Comparison of ENCODE assay signal across 27 cellular contexts in genomic region chr1:214372092-214372491, GRCh38.
DNase-seq lines count a peak whose midpoint lies in the region; ATAC-seq and TF ChIP-seq lines count a peak whose summit lies in the region.
"Had no signal": no experiment of that assay in that cellular context is flagged by ENCODE, and none has a peak within 500 bp of the region (broad histone marks: within the 10 kb centered on the region; RNA-seq: fewer than 3 reads in every experiment).

No MANE protein-coding gene starts in this region.

- no peak overlapping the region for H3K23ac ChIP-seq in H9 (ENCODE audit: insufficient read length, low read depth, low read length)

- intact Hi-C loops in right cardiac atrium (cut with DNase I): no loop called here

- no peak overlapping the region for H3K4me2 ChIP-seq in H9 (ENCODE audit: insufficient read depth, insufficient read length, low read length)
- H3K4me2 ChIP-seq: BLaER1 treated with 17β-estradiol and CSF1 and Interleukin-3, amounts not matched to agents 10 nM and 100 nM; PC-9 had no signal

- DNase-seq in WTC11 (ENCODE audit: low spot score) (no peak), brain microvascular endothelial cell (peak; percentile 12), right cardiac atrium (no peak), omental fat pad (ENCODE audit: low spot score) (no peak), NCI-H1417 (lab: John Stamatoyannopoulos, UW) (no peak), NCI-H1694 treated with DMSO at 0.1 percent for 48 hours (lab: John Stamatoyannopoulos, UW) (no peak), H9 (no peak)
- DNase-seq: ACHN; activated CD4-positive, alpha-beta T cell treated with anti-CD3 and anti-CD28 coated beads for 48 hours; activated T-cell treated with anti-CD3 and anti-CD28 coated beads, Interleukin-2, amount 50 U/mL, for 24 hours; colonic mucosa; COR-L47; DMS53; effector memory CD8-positive, alpha-beta T cell; esophagus squamous epithelium; HFFc6; NCI-H2171; NCI-H524; NK-92 treated with Interleukin-12 subunit alpha and Interleukin-12 subunit beta, amount 100 ng/mL, for 24 hours; PC-9; SHP77 treated with DMSO at 0.1 percent for 48 hours; stimulated activated CD4-positive, alpha-beta T cell treated with anti-CD3 and anti-CD28 coated beads, Interleukin-2, amount 100 ng/mL, for 24 hours; upper lobe of left lung had no signal

- H3K36me3 Mint-ChIP-seq in WTC11: peaks cover 26% of the 10 kb centered on the region
- peaks cover 4 to 63% (median 39%) of the 10 kb centered on the region in 3 experiments; a peak in 5 of 7 replicates for H3K36me3 Mint-ChIP-seq in H9 (ENCODE audit: insufficient read depth in 1 of 3, low read depth in 3 of 3)

- H2BK5ac ChIP-seq in H9 (ENCODE audit: insufficient read length, low read length): no peak overlapping the region

- H3K27me3 ChIP-seq in brain microvascular endothelial cell (replicated peaks) (no peaks in the 10 kb centered on the region), right cardiac atrium (ENCODE audit: control insufficient read depth, insufficient read depth) (no peaks in the 10 kb centered on the region), H9 (ENCODE audit: insufficient read depth, low read length) (no peaks in the 10 kb centered on the region)
- H3K27me3 ChIP-seq: BLaER1 treated with 17β-estradiol and CSF1 and Interleukin-3, amounts not matched to agents 10 nM and 100 nM; breast epithelium; colonic mucosa; esophagus squamous epithelium; upper lobe of left lung had no signal

- no peak overlapping the region for H4K5ac ChIP-seq in H9 (ENCODE audit: insufficient read length, low read depth, low read length)

- no peak overlapping the region for H2AK5ac ChIP-seq in H9 (ENCODE audit: insufficient read length, low read length)

- no peak overlapping the region for H3K4ac ChIP-seq in H9 (ENCODE audit: low read depth, low read length)

- no peak overlapping the region for H2BK120ac ChIP-seq in H9 (ENCODE audit: low read depth, low read length, poor library complexity, severe bottlenecking)

- ATAC-seq in WTC11 (no peak), right cardiac atrium (peak; percentile 72 to 85), omental fat pad (ENCODE audit: low FRiP score) (peak; percentile 43), HG03097 (IDR thresholded peaks at IDR 0.05; ENCODE audit: low FRiP score, unreplicated experiment) (no peak)
- ATAC-seq: effector memory CD8-positive, alpha-beta T cell had no signal

- H3K27ac ChIP-seq in brain microvascular endothelial cell (no peak overlapping the region), right cardiac atrium (ENCODE audit: low read length) (no peak overlapping the region), H9 (ENCODE audit: insufficient read length, low read depth, low read length) (no peak overlapping the region)
- H3K27ac ChIP-seq: BLaER1 treated with 17β-estradiol and CSF1 and Interleukin-3, amounts not matched to agents 10 nM and 100 nM; breast epithelium; colonic mucosa; esophagus squamous epithelium; HL-60; PC-9; upper lobe of left lung had no signal

- peaks cover 13% of the 10 kb centered on the region for H3K4me1 Mint-ChIP-seq in WTC11
- H3K4me1 Mint-ChIP-seq in H9: peaks cover 7 to 14% of the 10 kb centered on the region in 2 experiments

- in situ Hi-C loops in brain microvascular endothelial cell (cut with HindIII; ENCODE audit: low pct_ligation_motif_present, low sequenced_read_pairs): no loop called here

- no peak for TF ChIP-seq CTCF in WTC11 (IDR thresholded peaks at IDR 0.05)
- TF ChIP-seq CTCF in brain microvascular endothelial cell (IDR thresholded peaks at IDR 0.05; ENCODE audit: low read depth, low read length, missing control alignments): no peak
- no peak for TF ChIP-seq CTCF in omental fat pad (IDR thresholded peaks at IDR 0.05)
- no peak for TF ChIP-seq CTCF in H9 (conservative IDR thresholded peaks at IDR 0.05)

- H3K18ac ChIP-seq in H9 (ENCODE audit: insufficient read length, low read depth, low read length): no peak overlapping the region

- no peaks in the 10 kb centered on the region for H4K20me1 ChIP-seq in H9 (ENCODE audit: control insufficient read depth, insufficient read depth, insufficient read length)
- H4K20me1 ChIP-seq: BLaER1 treated with 17β-estradiol and CSF1 and Interleukin-3, amounts not matched to agents 10 nM and 100 nM had no signal

- H3K9me3 Mint-ChIP-seq in WTC11 (no peaks in the 10 kb centered on the region), H9 (no peaks in the 10 kb centered on the region)
- H3K9me3 Mint-ChIP-seq: activated T-cell treated with anti-CD3 and anti-CD28 coated beads, Interleukin-2, amount 50 U/mL, for 24 hours; effector memory CD8-positive, alpha-beta T cell; HFFc6 had no signal

- no peaks in the 10 kb centered on the region for H3K79me2 ChIP-seq in H9 (ENCODE audit: insufficient read depth, low read length)

- H4K91ac ChIP-seq in H9 (ENCODE audit: insufficient read length, low read depth, low read length): no peak overlapping the region

- no peak overlapping the region for H2BK20ac ChIP-seq in H9 (ENCODE audit: low read depth, low read length, poor library complexity, severe bottlenecking)

- WGBS in right cardiac atrium: 23% methylated on average over 5 of the region's 5 CpGs
- no CpG with 5 or more reads among the region's 5 CpGs for WGBS in H9 (ENCODE audit: extremely low coverage, insufficient read length, low lambda C conversion rate)

- peaks cover 2% of the 10 kb centered on the region for H3K4me1 ChIP-seq in right cardiac atrium (ENCODE audit: control insufficient read depth, insufficient read depth, low read length)
- no peaks in the 10 kb centered on the region for H3K4me1 ChIP-seq in H9 (ENCODE audit: insufficient read depth, low read length)
- H3K4me1 ChIP-seq: BLaER1 treated with 17β-estradiol and CSF1 and Interleukin-3, amounts not matched to agents 10 nM and 100 nM; breast epithelium; colonic mucosa; upper lobe of left lung had no signal

- no peak overlapping the region for H2AFZ ChIP-seq in H9 (ENCODE audit: low read length)
- H2AFZ ChIP-seq: PC-9 had no signal

- H3K9ac ChIP-seq in H9 (ENCODE audit: extremely low read depth, insufficient read length, low read length): no peak overlapping the region
- H3K9ac ChIP-seq: BLaER1 treated with 17β-estradiol and CSF1 and Interleukin-3, amounts not matched to agents 10 nM and 100 nM had no signal

- H3K27me3 Mint-ChIP-seq in WTC11 (ENCODE audit: low read depth): no peaks in the 10 kb centered on the region
- no peaks in the 10 kb centered on the region for H3K27me3 Mint-ChIP-seq in H9 (ENCODE audit: low read depth)

- peaks cover 56% of the 10 kb centered on the region for H3K36me3 ChIP-seq in brain microvascular endothelial cell (replicated peaks)
- H3K36me3 ChIP-seq: BLaER1 treated with 17β-estradiol and CSF1 and Interleukin-3, amounts not matched to agents 10 nM and 100 nM; breast epithelium; colonic mucosa had no signal

- H2BK15ac ChIP-seq in H9 (ENCODE audit: low read depth, low read length): no peak overlapping the region

- no peak overlapping the region for H3K14ac ChIP-seq in H9 (ENCODE audit: insufficient read depth, low read length)

- H3K4me3 ChIP-seq in brain microvascular endothelial cell (ENCODE audit: low read depth, low read length): no peak overlapping the region
- no peak overlapping the region for H3K4me3 ChIP-seq in right cardiac atrium (ENCODE audit: low read length)
- H3K4me3 ChIP-seq: BLaER1 treated with 17β-estradiol and CSF1 and Interleukin-3, amounts not matched to agents 10 nM and 100 nM; breast epithelium; colonic mucosa; esophagus squamous epithelium; PC-9; upper lobe of left lung had no signal

- H4K8ac ChIP-seq in H9 (replicated peaks; ENCODE audit: insufficient read length, low read depth, low read length): no peak overlapping the region

- 0 out of 2 replicates have a peak overlapping the region, but pooled peaks have one; percentile 17 for H3K27ac Mint-ChIP-seq in WTC11
- no peak overlapping the region for H3K27ac Mint-ChIP-seq in H9
- H3K27ac Mint-ChIP-seq: activated T-cell treated with anti-CD3 and anti-CD28 coated beads, Interleukin-2, amount 50 U/mL, for 24 hours; effector memory CD8-positive, alpha-beta T cell had no signal

- no peak overlapping the region for H3K4me3 Mint-ChIP-seq in WTC11
- no peak overlapping the region for H3K4me3 Mint-ChIP-seq in H9
- H3K4me3 Mint-ChIP-seq: activated T-cell treated with anti-CD3 and anti-CD28 coated beads, Interleukin-2, amount 50 U/mL, for 24 hours; effector memory CD8-positive, alpha-beta T cell; HFFc6 had no signal

- no peaks in the 10 kb centered on the region for H3K23me2 ChIP-seq in H9 (ENCODE audit: insufficient read length, low read depth, low read length, poor library complexity, severe bottlenecking)

- H2BK12ac ChIP-seq in H9 (ENCODE audit: insufficient read length, low read depth, low read length): no peak overlapping the region

- H3K79me1 ChIP-seq in H9 (ENCODE audit: insufficient read depth, low read depth, low read length, poor library complexity, severe bottlenecking): peaks cover 4% of the 10 kb centered on the region

- no peak overlapping the region for H3K56ac ChIP-seq in H9 (ENCODE audit: insufficient read length, low read depth, low read length)

- H3T11ph ChIP-seq in H9 (ENCODE audit: low read length): no peak overlapping the region

- CTCF ChIA-PET in WTC11 (lab: Charles Lee): interaction anchor here (1.7 to 2.3 kb wide), 2 partner anchors 22 to 40 kb away, joined by 6 to 8 read pairs; no protein-coding TSS in a partner anchor

- H3K9me3 ChIP-seq in right cardiac atrium (ENCODE audit: control insufficient read depth, low read length) (no peaks in the 10 kb centered on the region), H9 (ENCODE audit: control insufficient read depth, low read depth, low read length) (no peaks in the 10 kb centered on the region)
- H3K9me3 ChIP-seq: BLaER1 treated with 17β-estradiol and CSF1 and Interleukin-3, amounts not matched to agents 10 nM and 100 nM; breast epithelium; colonic mucosa; esophagus squamous epithelium; upper lobe of left lung had no signal

- POLR2A ChIA-PET in WTC11 (lab: Charles Lee): no interaction called here

TF ChIP-seq in WTC11, 78 proteins besides CTCF, POLR2A, EP300 and RAD21 (continues in another document):
- TF ChIP-seq, protein P1, sequence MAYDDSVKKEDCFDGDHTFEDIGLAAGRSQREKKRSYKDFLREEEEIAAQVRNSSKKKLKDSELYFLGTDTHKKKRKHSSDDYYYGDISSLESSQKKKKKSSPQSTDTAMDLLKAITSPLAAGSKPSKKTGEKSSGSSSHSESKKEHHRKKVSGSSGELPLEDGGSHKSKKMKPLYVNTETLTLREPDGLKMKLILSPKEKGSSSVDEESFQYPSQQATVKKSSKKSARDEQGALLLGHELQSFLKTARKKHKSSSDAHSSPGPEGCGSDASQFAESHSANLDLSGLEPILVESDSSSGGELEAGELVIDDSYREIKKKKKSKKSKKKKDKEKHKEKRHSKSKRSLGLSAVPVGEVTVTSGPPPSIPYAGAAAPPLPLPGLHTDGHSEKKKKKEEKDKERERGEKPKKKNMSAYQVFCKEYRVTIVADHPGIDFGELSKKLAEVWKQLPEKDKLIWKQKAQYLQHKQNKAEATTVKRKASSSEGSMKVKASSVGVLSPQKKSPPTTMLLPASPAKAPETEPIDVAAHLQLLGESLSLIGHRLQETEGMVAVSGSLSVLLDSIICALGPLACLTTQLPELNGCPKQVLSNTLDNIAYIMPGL (CRISPR knock-in tag; IDR thresholded peaks at IDR 0.05): no peak

Comparison
In these comparisons a context has a peak if more than half of its experiments do, and no peak if none do; other contexts are left out.
1. ATAC-seq: peak in right cardiac atrium (2 of 2) and omental fat pad (single experiment); none in WTC11 (single experiment) and HG03097 (single experiment).